Comparison of ENCODE assay signal across 8 cellular contexts in the genomic region with DNA sequence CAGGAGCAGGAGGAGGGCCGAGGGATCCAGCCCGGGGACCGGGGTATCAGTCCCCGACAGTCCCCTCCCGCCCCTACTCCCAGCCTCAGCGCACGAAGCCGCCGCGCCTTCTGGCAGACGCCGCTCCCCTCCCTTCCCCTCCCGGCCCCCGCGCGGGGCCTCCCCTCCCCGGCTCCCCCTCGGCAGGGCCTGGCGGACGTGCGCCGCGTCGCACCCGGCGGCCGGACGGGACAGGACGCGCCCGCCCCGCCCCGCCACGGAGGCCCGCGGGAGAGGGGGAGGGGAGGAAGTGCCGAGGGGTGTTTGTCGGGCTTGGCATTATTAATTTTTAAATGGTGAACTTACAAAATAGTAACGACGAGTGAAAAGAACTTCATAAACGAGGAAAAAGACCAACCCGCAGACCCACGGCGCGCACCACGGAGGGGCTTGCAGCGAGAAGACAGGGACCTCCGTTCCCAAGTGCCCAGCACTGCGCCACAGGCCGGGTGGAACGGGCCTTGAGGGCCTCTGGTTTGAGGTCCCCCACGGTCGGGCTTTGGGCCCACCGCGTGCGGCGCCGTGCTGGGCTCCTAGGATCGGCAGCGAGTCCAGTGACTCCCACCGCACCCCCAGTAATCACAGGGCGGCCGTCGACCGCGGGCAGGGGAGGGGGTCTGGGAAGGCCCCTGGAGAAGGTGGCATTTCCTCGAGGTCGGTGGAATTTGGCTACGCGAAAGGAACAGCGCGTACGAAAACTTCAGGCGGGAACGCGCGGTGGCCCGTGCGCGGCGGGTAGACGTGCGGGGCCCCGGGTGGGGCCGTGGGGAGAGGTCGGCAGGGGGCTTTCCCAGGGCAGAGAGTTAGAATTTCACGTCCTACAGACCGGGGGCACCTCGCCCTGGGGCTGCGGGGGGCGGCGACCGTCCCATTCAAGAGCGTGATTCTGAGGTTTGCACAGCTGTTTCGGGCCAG. TPM values are rescaled to one million over a fixed set of nuclear protein-coding genes. Genes with fewer than 3 reads are reported as not detected.
DNase-seq lines count a peak whose midpoint lies in the region; ATAC-seq and TF ChIP-seq lines count a peak whose summit lies in the region.

No MANE protein-coding gene starts in this region.

- peaks cover 12 to 53% (median 48%) of the 10 kb centered on the region in 4 donors for H3K4me1 ChIP-seq in liver (ENCODE audit: control insufficient read depth in 4 of 4, insufficient read depth in 4 of 4, low read length in 3 of 4)

- intact Hi-C loops in activated CD4-positive, alpha-beta T cell treated with anti-CD3 and anti-CD28 coated beads for 36 hours (cut with DNase I, micrococcal nuclease), result loop anchor here (2.0 to 5.0 kb wide), 5 partner anchors 41 to 1986 kb away; a partner anchor contains a TSS

- WGBS in liver, result under 1% methylated on average over 95 of the region's 95 CpGs

- H3K27ac ChIP-seq in liver (ENCODE audit: low read depth in 1 of 2, low read length in 2 of 2), result peak overlapping the region; percentile 99

- POLR2A ChIA-PET in activated CD4-positive, alpha-beta T cell treated with anti-CD3 and anti-CD28 coated beads for 36 hours (lab: Charles Lee), result no interaction called here

- CTCF ChIA-PET in activated CD4-positive, alpha-beta T cell treated with anti-CD3 and anti-CD28 coated beads for 36 hours (lab: Charles Lee), result no interaction called here

- H3K27me3 ChIP-seq in MG63 (no peaks in the 10 kb centered on the region), liver (ENCODE audit: control insufficient read depth in 4 of 4, insufficient read depth in 4 of 4, low read length in 3 of 4) (no peaks in the 10 kb centered on the region)

- H3K4me3 Mint-ChIP-seq in activated CD4-positive, alpha-beta T cell treated with anti-CD3 and anti-CD28 coated beads for 36 hours, result peak overlapping the region; percentile 85

- TF ChIP-seq CTCF in liver (IDR thresholded peaks at IDR 0.05; ENCODE audit: low read depth, low read length, missing input control), result no peak

- in situ Hi-C loops in G401 (cut with HindIII; ENCODE audit: low sequenced_read_pairs), result no loop called here

- H3K36me3 ChIP-seq in MG63, result peaks cover 27% of the 10 kb centered on the region
- H3K36me3 ChIP-seq in liver (ENCODE audit: control insufficient read depth in 4 of 4, insufficient read depth in 3 of 4, low read depth in 1 of 4, low read length in 3 of 4), result peaks cover 4 to 11% (median 7%) of the 10 kb centered on the region in 4 donors

- peaks cover 36% of the 10 kb centered on the region for H3K4me1 Mint-ChIP-seq in activated CD4-positive, alpha-beta T cell treated with anti-CD3 and anti-CD28 coated beads for 36 hours

- H3K27ac Mint-ChIP-seq in activated CD4-positive, alpha-beta T cell treated with anti-CD3 and anti-CD28 coated beads for 36 hours, result peak overlapping the region; percentile 92

- peaks cover 6% of the 10 kb centered on the region for H3K27me3 Mint-ChIP-seq in activated CD4-positive, alpha-beta T cell treated with anti-CD3 and anti-CD28 coated beads for 36 hours

- H3K9me3 Mint-ChIP-seq in activated CD4-positive, alpha-beta T cell treated with anti-CD3 and anti-CD28 coated beads for 36 hours (ENCODE audit: low read depth), result no peaks in the 10 kb centered on the region

- DNase-seq in EL (peak; percentile 74), MG63 (peak; percentile 86), dermis blood vessel endothelial cell (peak; percentile 74), G401 (ENCODE audit: low spot score) (no peak)
- DNase-seq in activated CD4-positive, alpha-beta T cell treated with anti-CD3 and anti-CD28 coated beads for 36 hours, result peak; percentile 87
- peak; percentile 53 for DNase-seq in stimulated activated CD4-positive, alpha-beta T cell treated with anti-CD3 and anti-CD28 coated beads, Interleukin-4, amount 100 ng/mL, for 24 hours

- H3K9ac ChIP-seq in liver (ENCODE audit: low read depth in 1 of 2, low read length in 2 of 2), result peak overlapping the region; percentile 91 to 96

- H3K36me3 Mint-ChIP-seq in activated CD4-positive, alpha-beta T cell treated with anti-CD3 and anti-CD28 coated beads for 36 hours (ENCODE audit: low read depth), result peaks cover 7% of the 10 kb centered on the region

- TF ChIP-seq RAD21 in liver (IDR thresholded peaks at IDR 0.05), result no peak

- no peaks in the 10 kb centered on the region for H3K9me3 ChIP-seq in MG63
- H3K9me3 ChIP-seq in liver (ENCODE audit: control insufficient read depth in 4 of 4, low read length in 3 of 4), result no peaks in the 10 kb centered on the region

- H3K4me3 ChIP-seq in MG63, result peak overlapping the region; percentile 97
- H3K4me3 ChIP-seq in liver (ENCODE audit: low read depth in 1 of 3, low read length in 3 of 3), result peak overlapping the region; percentile 74 to 91 (median 75)

- peak; percentile 27 for ATAC-seq in GM21619 (IDR thresholded peaks at IDR 0.05; ENCODE audit: unreplicated experiment)
- ATAC-seq in activated CD4-positive, alpha-beta T cell treated with anti-CD3 and anti-CD28 coated beads for 36 hours, result peak; percentile 28

TF ChIP-seq in liver, 16 proteins besides CTCF, POLR2A, EP300 and RAD21:
- TF ChIP-seq RXRA (IDR thresholded peaks at IDR 0.05) (no peak), HNF4A (conservative IDR thresholded peaks at IDR 0.05) (no peak), FOXA2 (IDR thresholded peaks at IDR 0.05) (no peak), GABPA (IDR thresholded peaks at IDR 0.05 in 1 of 2, conservative IDR thresholded peaks at IDR 0.05 in 1 of 2) (no peak), NR2F2 (IDR thresholded peaks at IDR 0.05) (no peak), SP1 (IDR thresholded peaks at IDR 0.05) (no peak)
- TF ChIP-seq, protein P1, sequence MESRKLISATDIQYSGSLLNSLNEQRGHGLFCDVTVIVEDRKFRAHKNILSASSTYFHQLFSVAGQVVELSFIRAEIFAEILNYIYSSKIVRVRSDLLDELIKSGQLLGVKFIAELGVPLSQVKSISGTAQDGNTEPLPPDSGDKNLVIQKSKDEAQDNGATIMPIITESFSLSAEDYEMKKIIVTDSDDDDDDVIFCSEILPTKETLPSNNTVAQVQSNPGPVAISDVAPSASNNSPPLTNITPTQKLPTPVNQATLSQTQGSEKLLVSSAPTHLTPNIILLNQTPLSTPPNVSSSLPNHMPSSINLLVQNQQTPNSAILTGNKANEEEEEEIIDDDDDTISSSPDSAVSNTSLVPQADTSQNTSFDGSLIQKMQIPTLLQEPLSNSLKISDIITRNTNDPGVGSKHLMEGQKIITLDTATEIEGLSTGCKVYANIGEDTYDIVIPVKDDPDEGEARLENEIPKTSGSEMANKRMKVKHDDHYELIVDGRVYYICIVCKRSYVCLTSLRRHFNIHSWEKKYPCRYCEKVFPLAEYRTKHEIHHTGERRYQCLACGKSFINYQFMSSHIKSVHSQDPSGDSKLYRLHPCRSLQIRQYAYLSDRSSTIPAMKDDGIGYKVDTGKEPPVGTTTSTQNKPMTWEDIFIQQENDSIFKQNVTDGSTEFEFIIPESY (IDR thresholded peaks at IDR 0.05), result no peak
- TF ChIP-seq, protein P2, sequence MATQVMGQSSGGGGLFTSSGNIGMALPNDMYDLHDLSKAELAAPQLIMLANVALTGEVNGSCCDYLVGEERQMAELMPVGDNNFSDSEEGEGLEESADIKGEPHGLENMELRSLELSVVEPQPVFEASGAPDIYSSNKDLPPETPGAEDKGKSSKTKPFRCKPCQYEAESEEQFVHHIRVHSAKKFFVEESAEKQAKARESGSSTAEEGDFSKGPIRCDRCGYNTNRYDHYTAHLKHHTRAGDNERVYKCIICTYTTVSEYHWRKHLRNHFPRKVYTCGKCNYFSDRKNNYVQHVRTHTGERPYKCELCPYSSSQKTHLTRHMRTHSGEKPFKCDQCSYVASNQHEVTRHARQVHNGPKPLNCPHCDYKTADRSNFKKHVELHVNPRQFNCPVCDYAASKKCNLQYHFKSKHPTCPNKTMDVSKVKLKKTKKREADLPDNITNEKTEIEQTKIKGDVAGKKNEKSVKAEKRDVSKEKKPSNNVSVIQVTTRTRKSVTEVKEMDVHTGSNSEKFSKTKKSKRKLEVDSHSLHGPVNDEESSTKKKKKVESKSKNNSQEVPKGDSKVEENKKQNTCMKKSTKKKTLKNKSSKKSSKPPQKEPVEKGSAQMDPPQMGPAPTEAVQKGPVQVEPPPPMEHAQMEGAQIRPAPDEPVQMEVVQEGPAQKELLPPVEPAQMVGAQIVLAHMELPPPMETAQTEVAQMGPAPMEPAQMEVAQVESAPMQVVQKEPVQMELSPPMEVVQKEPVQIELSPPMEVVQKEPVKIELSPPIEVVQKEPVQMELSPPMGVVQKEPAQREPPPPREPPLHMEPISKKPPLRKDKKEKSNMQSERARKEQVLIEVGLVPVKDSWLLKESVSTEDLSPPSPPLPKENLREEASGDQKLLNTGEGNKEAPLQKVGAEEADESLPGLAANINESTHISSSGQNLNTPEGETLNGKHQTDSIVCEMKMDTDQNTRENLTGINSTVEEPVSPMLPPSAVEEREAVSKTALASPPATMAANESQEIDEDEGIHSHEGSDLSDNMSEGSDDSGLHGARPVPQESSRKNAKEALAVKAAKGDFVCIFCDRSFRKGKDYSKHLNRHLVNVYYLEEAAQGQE (IDR thresholded peaks at IDR 0.05), result no peak

RNA-seq across cellular contexts. Expression of a gene that starts 1.0 kb away (rescaled TPM):
- total RNA-seq in MG63 (2014; rRNA removed; shearing (Covaris generic); ENCODE audit: low replicate concordance), result 82.9 and 84.6 TPM in 2 replicates
- 10 to 100 TPM; 57.7 to 65.4 TPM for total RNA-seq in activated CD4-positive, alpha-beta T cell treated with anti-CD3 and anti-CD28 coated beads for 36 hours
- 103 and 110 TPM in 2 replicates for total RNA-seq in dermis blood vessel endothelial cell
- total RNA-seq in liver, result 10 to 100 TPM; 46.6 to 66.5 TPM
- polyA plus RNA-seq in liver, result 10 to 100 TPM; 38.3 to 76.5 TPM
- 68.2 and 86.5 TPM in 2 replicates for total RNA-seq in G401 (2014; rRNA removed; shearing (Covaris generic))

RNA-seq across cellular contexts. Expression of a gene that starts 16.6 kb away (rescaled TPM):
- 0.03 TPM in 1 of 2 replicates, not detected in the other for total RNA-seq in MG63 (2014; rRNA removed; shearing (Covaris generic); ENCODE audit: low replicate concordance)
- total RNA-seq in activated CD4-positive, alpha-beta T cell treated with anti-CD3 and anti-CD28 coated beads for 36 hours, result under 1 TPM; 0.05 to 0.09 TPM
- total RNA-seq in dermis blood vessel endothelial cell, result under 0.01 and 0.05 TPM in 2 replicates
- 10 to 100 TPM in 1 of 2 donors, 1 to 10 TPM in 1; 1.4 to 23.0 TPM for total RNA-seq in liver
- polyA plus RNA-seq in liver, result 1 to 10 TPM; 2.7 to 3.8 TPM
- 0.12 and 0.27 TPM in 2 replicates for total RNA-seq in G401 (2014; rRNA removed; shearing (Covaris generic))

RNA-seq across cellular contexts. Expression of a gene that starts 20.2 kb away (rescaled TPM):
- not detected in 2 replicates for total RNA-seq in MG63 (2014; rRNA removed; shearing (Covaris generic); ENCODE audit: low replicate concordance)
- total RNA-seq in activated CD4-positive, alpha-beta T cell treated with anti-CD3 and anti-CD28 coated beads for 36 hours, result not detected
- not detected in 2 replicates for total RNA-seq in dermis blood vessel endothelial cell
- 10 to 100 TPM; 42.3 to 72.0 TPM for total RNA-seq in liver
- 10 to 100 TPM; 16.4 to 21.0 TPM for polyA plus RNA-seq in liver
- total RNA-seq in G401 (2014; rRNA removed; shearing (Covaris generic)), result not detected in 2 replicates

RNA-seq across cellular contexts. Expression of a gene that starts 42.1 kb away (rescaled TPM):
- total RNA-seq in MG63 (2014; rRNA removed; shearing (Covaris generic); ENCODE audit: low replicate concordance), result not detected in 2 replicates
- not detected for total RNA-seq in activated CD4-positive, alpha-beta T cell treated with anti-CD3 and anti-CD28 coated beads for 36 hours
- 0.17 TPM in 1 of 2 replicates, not detected in the other for total RNA-seq in dermis blood vessel endothelial cell
- total RNA-seq in liver, result not detected
- under 1 TPM; 0.05 to 0.35 TPM for polyA plus RNA-seq in liver
- total RNA-seq in G401 (2014; rRNA removed; shearing (Covaris generic)), result 0.25 and 2.7 TPM in 2 replicates

Comparison
In these comparisons a context has a peak if more than half of its experiments do, and no peak if none do; other contexts are left out.
1. RNA of a gene that starts 20.2 kb away (total RNA-seq): 42.3 to 72.0 TPM in liver; not detected in MG63, not detected in activated CD4-positive, alpha-beta T cell treated with anti-CD3 and anti-CD28 coated beads for 36 hours, not detected in dermis blood vessel endothelial cell and not detected in G401; every median in the first group is over 10 times any median in the second.